In the genomic region with DNA sequence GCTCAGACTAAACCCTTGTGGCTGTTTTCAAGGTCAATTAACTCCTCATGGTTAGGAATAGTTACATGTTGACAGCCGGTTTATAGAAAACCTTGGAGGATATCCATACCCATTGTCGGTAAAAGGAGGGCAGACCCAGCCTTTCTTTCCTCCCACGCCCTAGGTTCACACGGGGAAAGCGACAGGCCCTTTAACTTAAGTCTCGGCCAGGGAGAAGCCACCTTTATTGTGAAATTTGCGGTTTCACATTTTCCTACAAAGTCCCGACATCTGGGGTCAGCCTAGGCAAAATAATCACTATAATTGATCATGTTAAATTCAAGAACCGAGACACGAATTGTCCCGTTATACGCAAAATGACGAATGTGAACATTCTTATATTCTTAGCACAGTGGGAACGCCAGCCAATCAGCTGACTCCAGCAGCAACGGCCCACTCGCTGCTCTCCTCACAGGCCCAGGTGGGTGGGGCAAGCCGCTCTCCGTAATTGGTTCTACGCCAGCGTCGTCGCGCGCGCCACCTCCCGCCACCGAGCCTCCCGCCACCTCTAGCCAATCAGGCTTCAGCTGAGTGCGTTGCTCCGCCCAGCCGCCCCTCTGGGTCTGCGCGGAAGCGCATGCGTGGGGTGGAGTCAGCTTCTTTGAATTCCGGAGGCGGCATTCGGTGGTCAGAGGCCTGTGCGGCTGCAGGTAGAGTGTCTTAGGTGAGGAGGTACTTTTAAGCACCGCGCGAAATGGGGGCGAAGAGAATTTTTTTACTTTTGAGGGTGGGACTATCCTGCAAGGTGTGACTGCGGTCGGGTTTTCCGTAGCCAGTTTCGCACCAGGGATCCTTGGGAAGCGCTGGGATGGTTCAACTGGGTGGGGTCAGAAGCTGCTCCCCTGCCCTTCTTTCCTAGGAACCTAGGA, we compare ENCODE assay signal across 8 cellular contexts. TPM values are rescaled to one million over a fixed set of nuclear protein-coding genes. Genes with fewer than 3 reads are reported as not detected.
DNase-seq lines count a peak whose midpoint lies in the region; ATAC-seq and TF ChIP-seq lines count a peak whose summit lies in the region.

A gene with protein sequence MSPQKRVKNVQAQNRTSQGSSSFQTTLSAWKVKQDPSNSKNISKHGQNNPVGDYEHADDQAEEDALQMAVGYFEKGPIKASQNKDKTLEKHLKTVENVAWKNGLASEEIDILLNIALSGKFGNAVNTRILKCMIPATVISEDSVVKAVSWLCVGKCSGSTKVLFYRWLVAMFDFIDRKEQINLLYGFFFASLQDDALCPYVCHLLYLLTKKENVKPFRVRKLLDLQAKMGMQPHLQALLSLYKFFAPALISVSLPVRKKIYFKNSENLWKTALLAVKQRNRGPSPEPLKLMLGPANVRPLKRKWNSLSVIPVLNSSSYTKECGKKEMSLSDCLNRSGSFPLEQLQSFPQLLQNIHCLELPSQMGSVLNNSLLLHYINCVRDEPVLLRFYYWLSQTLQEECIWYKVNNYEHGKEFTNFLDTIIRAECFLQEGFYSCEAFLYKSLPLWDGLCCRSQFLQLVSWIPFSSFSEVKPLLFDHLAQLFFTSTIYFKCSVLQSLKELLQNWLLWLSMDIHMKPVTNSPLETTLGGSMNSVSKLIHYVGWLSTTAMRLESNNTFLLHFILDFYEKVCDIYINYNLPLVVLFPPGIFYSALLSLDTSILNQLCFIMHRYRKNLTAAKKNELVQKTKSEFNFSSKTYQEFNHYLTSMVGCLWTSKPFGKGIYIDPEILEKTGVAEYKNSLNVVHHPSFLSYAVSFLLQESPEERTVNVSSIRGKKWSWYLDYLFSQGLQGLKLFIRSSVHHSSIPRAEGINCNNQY (plus strand): TSS at position 659 of the 908 bp plus-strand sequence. CDS start 2,867 bp downstream, outside the sequence.

- H3K9ac ChIP-seq in BLaER1 treated with 17β-estradiol and CSF1 and Interleukin-3, amounts not matched to agents 10 nM and 100 nM = peak within 1 kb of the TSS; percentile 67 to 79 (median 73); a peak in 21 of 22 replicates
- H3K9ac ChIP-seq in colonic mucosa (ENCODE audit: low read depth in 2 of 2, low read length in 2 of 2) = peak within 1 kb of the TSS in 1 of 2 donors; percentile 70

- peak; percentile 99 for ATAC-seq in GM19328 (IDR thresholded peaks at IDR 0.05; ENCODE audit: unreplicated experiment)
- peak; percentile 97 for ATAC-seq in HG03469 (IDR thresholded peaks at IDR 0.05; ENCODE audit: unreplicated experiment)

- no peaks in the 10 kb centered on the region for H4K20me1 ChIP-seq in BLaER1 treated with 17β-estradiol and CSF1 and Interleukin-3, amounts not matched to agents 10 nM and 100 nM

- peak within 1 kb of the TSS; percentile 63 to 81 (median 77) for H3K4me2 ChIP-seq in BLaER1 treated with 17β-estradiol and CSF1 and Interleukin-3, amounts not matched to agents 10 nM and 100 nM

- H3K36me3 ChIP-seq in BLaER1 treated with 17β-estradiol and CSF1 and Interleukin-3, amounts not matched to agents 10 nM and 100 nM = peaks cover 0 to 28% (median 5%) of the 10 kb centered on the region in 11 experiments; a peak in 5 of 22 replicates
- no peaks in the 10 kb centered on the region for H3K36me3 ChIP-seq in colonic mucosa

- peak within 1 kb of the TSS; percentile 48 to 71 (median 63); a peak in 21 of 22 replicates for H3K27ac ChIP-seq in BLaER1 treated with 17β-estradiol and CSF1 and Interleukin-3, amounts not matched to agents 10 nM and 100 nM
- peak within 1 kb of the TSS; percentile 57 for H3K27ac ChIP-seq in colonic mucosa

- TF ChIP-seq CTCF in colonic mucosa (IDR thresholded peaks at IDR 0.05) = no peak

- DNase-seq in NCI-H526 (lab: John Stamatoyannopoulos, UW) (peak; percentile 88 to 95), colonic mucosa (peak; percentile 92), kidney glomerular epithelial cell (lab: John Stamatoyannopoulos, UW) (peak; percentile 79)
- peak; percentile 93 for DNase-seq in activated CD4-positive, alpha-beta T cell treated with anti-CD3 and anti-CD28 coated beads for 48 hours
- DNase-seq in stimulated activated CD4-positive, alpha-beta T cell treated with anti-CD3 and anti-CD28 coated beads, Interleukin-15, amount 100 ng/mL, for 48 hours (ENCODE audit: low read depth in 2 of 2) = peak; percentile 88

- intact Hi-C loops in colonic mucosa (cut with DNase I) = no loop called here

- peak within 1 kb of the TSS; percentile 50 to 74 (median 68) for H3K4me3 ChIP-seq in BLaER1 treated with 17β-estradiol and CSF1 and Interleukin-3, amounts not matched to agents 10 nM and 100 nM
- H3K4me3 ChIP-seq in colonic mucosa = peak within 1 kb of the TSS; percentile 37

- H3K4me1 ChIP-seq in BLaER1 treated with 17β-estradiol and CSF1 and Interleukin-3, amounts not matched to agents 10 nM and 100 nM = peaks cover 0 to 22% (median 17%) of the 10 kb centered on the region in 10 experiments; a peak in 17 of 20 replicates
- H3K4me1 ChIP-seq in colonic mucosa = no peaks in the 10 kb centered on the region

- no peaks in the 10 kb centered on the region for H3K27me3 ChIP-seq in BLaER1 treated with 17β-estradiol and CSF1 and Interleukin-3, amounts not matched to agents 10 nM and 100 nM
- no peaks in the 10 kb centered on the region for H3K27me3 ChIP-seq in colonic mucosa

- no peaks in the 10 kb centered on the region for H3K9me3 ChIP-seq in BLaER1 treated with 17β-estradiol and CSF1 and Interleukin-3, amounts not matched to agents 10 nM and 100 nM (replicated peaks in 1 of 11)
- no peaks in the 10 kb centered on the region for H3K9me3 ChIP-seq in colonic mucosa

RNA-seq across cellular contexts. Expression of the gene that starts here (rescaled TPM):
- total RNA-seq in colonic mucosa = 10 to 100 TPM in 1 of 2 donors, 1 to 10 TPM in 1; 5.3 to 16.1 TPM

Comparison
In these comparisons a context has a peak if more than half of its experiments do, and no peak if none do; other contexts are left out.
1. Peak in every context shown above with its lines: DNase-seq, ATAC-seq, H3K4me3 ChIP-seq and H3K27ac ChIP-seq.